ENCODE assay signal across 29 cellular contexts in genomic region chr16:10782628-10783027, GRCh38. TPM values are rescaled to one million over a fixed set of nuclear protein-coding genes. Genes with fewer than 3 reads are reported as not detected.
"Had no signal": no experiment of that assay in that cellular context is flagged by ENCODE, and none has a peak within 500 bp of the region (broad histone marks: within the 10 kb centered on the region; RNA-seq: fewer than 3 reads in every experiment).

No MANE protein-coding gene starts in this region.

- H3K27me3 ChIP-seq: heart right ventricle, neutrophil, sigmoid colon, vagina had no signal

- H3K4me3 ChIP-seq: heart right ventricle, left ventricle myocardium inferior, sigmoid colon, thoracic aorta, vagina had no signal

- H3K9me3 ChIP-seq: heart right ventricle, left ventricle myocardium inferior, neutrophil, sigmoid colon, thoracic aorta, vagina had no signal

- H3K27ac ChIP-seq: heart right ventricle, left ventricle myocardium inferior, neutrophil, sigmoid colon, thoracic aorta, vagina, VCaP had no signal

- DNase-seq: activated CD4-positive, alpha-beta T cell treated with anti-CD3 and anti-CD28 coated beads for 48 hours; activated CD4-positive, alpha-beta T cell treated with anti-CD3 and anti-CD28 coated beads, Interleukin-2, amount 50 U/mL, for 48 hours; activated CD8-positive, alpha-beta memory T cell treated with anti-CD3 and anti-CD28 coated beads for 24 hours; activated effector memory CD4-positive, alpha-beta T cell treated with Interleukin-2 at 50 U/mL for 16 hours; activated naive CD4-positive, alpha-beta T cell treated with Interleukin-2 at 50 U/mL for 16 hours; anterior cingulate cortex; effector CD8-positive, alpha-beta T cell; erythroblast; foreskin fibroblast; heart right ventricle; kidney glomerular epithelial cell; left ventricle myocardium inferior; naive B cell; nephron progenitor cell; retina; sigmoid colon; small intestine; stimulated activated CD4-positive, alpha-beta T cell treated with anti-CD3 and anti-CD28 coated beads, Interleukin-2, amount 100 ng/mL, for 24 hours; stimulated activated naive CD4-positive, alpha-beta T cell treated with Interleukin-2 at 50 U/mL for 16 hours; SW 1271; T-helper 9 cell had no signal

- H3K4me1 ChIP-seq: heart right ventricle, left ventricle myocardium inferior, sigmoid colon, vagina had no signal

- H3K36me3 ChIP-seq: heart right ventricle, left ventricle myocardium inferior, neutrophil, sigmoid colon, thoracic aorta, vagina had no signal

- ATAC-seq: activated CD4-positive, CD25-positive, alpha-beta regulatory T cell treated with anti-CD3 and anti-CD28 coated beads, Interleukin-2, amount 50 U/mL, for 24 hours; heart right ventricle had no signal

RNA-seq across cellular contexts. Expression of gene TVP23A, which starts 36.0 kb away (rescaled TPM):
- total RNA-seq: dermis microvascular lymphatic vessel endothelial cell, lung microvascular endothelial cell, osteocyte had no signal
